ENCODE assay signal across 1 cellular context in genomic region chr21:44352253-44352860, GRCh38.
TF ChIP-seq lines count a peak whose summit lies in the region.

No MANE protein-coding gene starts in this region.

TF ChIP-seq in GM12878, 131 proteins besides CTCF, POLR2A, EP300 and RAD21:
- TF ChIP-seq NFIC (IDR thresholded peaks at IDR 0.05; ENCODE audit: low read depth, low read length) (0 out of 2 replicates have a peak, but pooled peaks have one; percentile 9), ELK1 (IDR thresholded peaks at IDR 0.05; ENCODE audit: low read depth, low read length) (no peak), RUNX3 (IDR thresholded peaks at IDR 0.05; ENCODE audit: low read length) (peak; percentile 46)
